Comparison of ENCODE assay signal across 20 cellular contexts in genomic region chrX:123181515-123181914, GRCh38. TPM values are rescaled to one million over a fixed set of nuclear protein-coding genes. Genes with fewer than 3 reads are reported as not detected.
DNase-seq lines count a peak whose midpoint lies in the region; ATAC-seq and TF ChIP-seq lines count a peak whose summit lies in the region.
"Had no signal": no experiment of that assay in that cellular context is flagged by ENCODE, and none has a peak within 500 bp of the region (broad histone marks: within the 10 kb centered on the region; RNA-seq: fewer than 3 reads in every experiment).

No MANE protein-coding gene starts in this region.

- no peaks in the 10 kb centered on the region for H4K20me1 ChIP-seq in PC-9 (ENCODE audit: insufficient read depth)

- peaks cover 30% of the 10 kb centered on the region for H3K27me3 Mint-ChIP-seq in neural crest cell (ENCODE audit: low read depth)
- H3K27me3 Mint-ChIP-seq in effector memory CD8-positive, alpha-beta T cell: peaks cover 12 to 31% of the 10 kb centered on the region in 2 donors

- peak overlapping the region; percentile 33 for H3K4me3 Mint-ChIP-seq in neural crest cell
- H3K4me3 Mint-ChIP-seq in effector memory CD8-positive, alpha-beta T cell: no peak overlapping the region
- H3K4me3 Mint-ChIP-seq: CD4-positive, CD25-positive, alpha-beta regulatory T cell; CD8-positive, alpha-beta memory T cell; HFFc6 had no signal

- H3K4me2 ChIP-seq in PC-9: no peak overlapping the region
- H3K4me2 ChIP-seq: KMS-11 had no signal

- no peaks in the 10 kb centered on the region for H3K4me1 ChIP-seq in PC-9 (replicated peaks; ENCODE audit: insufficient read depth)
- H3K4me1 ChIP-seq: BE2C had no signal

- no peaks in the 10 kb centered on the region for H3F3A ChIP-seq in PC-9 (ENCODE audit: insufficient read depth, low read depth)

- peaks cover 18% of the 10 kb centered on the region for H3K4me1 Mint-ChIP-seq in neural crest cell
- peaks cover 0 to 1% of the 10 kb centered on the region in 2 donors for H3K4me1 Mint-ChIP-seq in effector memory CD8-positive, alpha-beta T cell (ENCODE audit: low read depth in 2 of 2)
- H3K4me1 Mint-ChIP-seq: CD4-positive, CD25-positive, alpha-beta regulatory T cell had no signal

- POLR2A ChIA-PET in PC-9 (lab: Charles Lee; ENCODE audit: unreplicated experiment): no interaction called here

- ATAC-seq in GM19351 (IDR thresholded peaks at IDR 0.05; ENCODE audit: unreplicated experiment) (peak; percentile 36), HG02885 (IDR thresholded peaks at IDR 0.05; ENCODE audit: poor library complexity, unreplicated experiment) (peak; percentile 55), HG03039 (IDR thresholded peaks at IDR 0.05; ENCODE audit: unreplicated experiment) (no peak)
- no peak for ATAC-seq in effector memory CD8-positive, alpha-beta T cell (replicated peaks)
- ATAC-seq: HCT116 had no signal

- BruUV-seq in PC-9 (replicated peaks; lab: Mats Ljungman, UMichigan): no TSS peak

- CTCF ChIA-PET in PC-9 (lab: Charles Lee): no interaction called here

- H3K4me3 ChIP-seq in PC-9: no peak overlapping the region

- no peaks in the 10 kb centered on the region for H3K9me2 ChIP-seq in PC-9 (ENCODE audit: insufficient read depth)

- peaks cover 2% of the 10 kb centered on the region for H3K9me3 Mint-ChIP-seq in neural crest cell
- H3K9me3 Mint-ChIP-seq in effector memory CD8-positive, alpha-beta T cell: no peaks in the 10 kb centered on the region
- H3K9me3 Mint-ChIP-seq: HFFc6 had no signal

- H3K27me3 ChIP-seq in PC-9 (ENCODE audit: insufficient read depth, low read depth): no peaks in the 10 kb centered on the region
- H3K27me3 ChIP-seq: BE2C had no signal

- no peaks in the 10 kb centered on the region for H3K36me3 Mint-ChIP-seq in neural crest cell (ENCODE audit: low read depth)
- no peaks in the 10 kb centered on the region for H3K36me3 Mint-ChIP-seq in effector memory CD8-positive, alpha-beta T cell (ENCODE audit: insufficient read depth)
- H3K36me3 Mint-ChIP-seq: CD4-positive, CD25-positive, alpha-beta regulatory T cell; CD8-positive, alpha-beta memory T cell had no signal

- H2AFZ ChIP-seq in PC-9: no peak overlapping the region

- H3K36me3 ChIP-seq in PC-9 (ENCODE audit: low read depth): no peaks in the 10 kb centered on the region
- H3K36me3 ChIP-seq: BE2C had no signal

- intact Hi-C loops in PC-9 (cut with micrococcal nuclease; ENCODE audit: unreplicated experiment): no loop called here

- no peak for TF ChIP-seq CTCF in neural crest cell (conservative IDR thresholded peaks at IDR 0.05)
- no peak for TF ChIP-seq CTCF in PC-9 (conservative IDR thresholded peaks at IDR 0.05)

- no peaks in the 10 kb centered on the region for H3K79me2 ChIP-seq in PC-9 (ENCODE audit: low read depth)

- DNase-seq in neural crest cell (ENCODE audit: low read depth, low spot score): no peak
- DNase-seq in effector memory CD8-positive, alpha-beta T cell: no peak
- DNase-seq in PC-9: no peak
- DNase-seq in cerebellum (ENCODE audit: low spot score): no peak
- DNase-seq: ACHN; BE2C; C1 segment of cervical spinal cord; CD4-positive, CD25-positive, alpha-beta regulatory T cell; CD8-positive, alpha-beta memory T cell; COR-L47; GOT3; H7; HFFc6 had no signal

- H3K27ac ChIP-seq in PC-9: no peak overlapping the region
- H3K27ac ChIP-seq: KMS-11 had no signal

- H3K27ac Mint-ChIP-seq in neural crest cell (ENCODE audit: unreplicated experiment): no peak overlapping the region
- no peak overlapping the region for H3K27ac Mint-ChIP-seq in effector memory CD8-positive, alpha-beta T cell
- H3K27ac Mint-ChIP-seq: CD4-positive, CD25-positive, alpha-beta regulatory T cell; CD8-positive, alpha-beta memory T cell; HFFc6 had no signal

- H3K9me3 ChIP-seq in PC-9 (ENCODE audit: insufficient read depth, low read depth): no peaks in the 10 kb centered on the region
- H3K9me3 ChIP-seq: BE2C had no signal

RNA-seq across cellular contexts. Expression of gene GRIA3, which starts 2.6 kb away (rescaled TPM):
- 1.4 and 2.2 TPM in 2 replicates for total RNA-seq in neural crest cell
- not detected in 2 replicates for total RNA-seq in PC-9 (2021)
- total RNA-seq in cerebellum: 33.8 TPM
- total RNA-seq: CD4-positive, CD25-positive, alpha-beta regulatory T cell; HT1080; LHCN-M2 had no signal

Comparison
In these comparisons a context has a peak if more than half of its experiments do, and no peak if none do; other contexts are left out.
1. ATAC-seq: peak in GM19351 (single experiment) and HG02885 (single experiment); none in effector memory CD8-positive, alpha-beta T cell (single experiment) and HG03039 (single experiment).
2. RNA of gene GRIA3, which starts 2.6 kb away (total RNA-seq): 33.8 TPM in cerebellum (single experiment); 1.4 to 2.2 TPM in neural crest cell and not detected in PC-9; every median in the first group is over 10 times any median in the second.